Comparison of ENCODE assay signal across 19 cellular contexts in the genomic region with DNA sequence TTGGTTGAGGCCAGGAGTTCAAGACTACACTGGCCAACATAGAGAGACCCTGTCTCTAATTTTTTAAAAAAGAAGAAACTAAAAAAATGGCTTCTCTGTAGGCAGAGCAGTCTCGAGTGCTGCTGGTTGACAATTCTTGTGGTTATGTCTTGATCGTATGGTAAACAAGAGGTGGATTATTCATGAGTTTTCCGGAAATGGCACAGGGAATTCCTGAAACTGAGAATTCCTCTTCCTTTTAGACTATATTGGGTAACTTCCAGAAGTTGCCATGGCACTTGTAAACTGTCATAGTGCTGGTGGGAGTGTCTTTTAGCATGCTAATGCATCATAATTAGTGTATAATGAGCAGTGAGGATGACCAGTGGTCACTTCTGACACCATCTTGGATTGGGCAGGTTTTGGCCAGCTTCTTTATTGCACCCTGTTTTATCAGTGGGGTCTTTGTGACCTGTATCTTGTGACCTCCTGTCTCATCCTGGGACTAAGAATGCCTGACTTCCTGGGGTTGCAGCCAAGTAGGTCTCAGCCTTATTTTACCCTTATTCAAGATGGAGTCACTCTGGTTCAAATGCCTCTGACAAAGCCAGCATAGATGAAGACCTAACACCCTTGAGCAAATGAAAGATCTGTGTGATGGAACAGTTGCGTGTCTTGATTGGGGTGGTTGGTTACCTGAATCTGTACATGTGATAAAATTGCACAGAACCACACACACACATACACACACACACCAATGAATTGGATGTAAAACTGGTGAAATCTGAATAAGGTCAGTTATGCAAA. TPM values are rescaled to one million over a fixed set of nuclear protein-coding genes. Genes with fewer than 3 reads are reported as not detected.
DNase-seq lines count a peak whose midpoint lies in the region; ATAC-seq and TF ChIP-seq lines count a peak whose summit lies in the region.
"Had no signal": no experiment of that assay in that cellular context is flagged by ENCODE, and none has a peak within 500 bp of the region (broad histone marks: within the 10 kb centered on the region; RNA-seq: fewer than 3 reads in every experiment).

No MANE protein-coding gene starts in this region.

- H3K9ac ChIP-seq in PC-3 (ENCODE audit: low read length), result no peak overlapping the region

- TF ChIP-seq CTCF in right atrium auricular region (IDR thresholded peaks at IDR 0.05), result no peak
- TF ChIP-seq CTCF in PC-3 (conservative IDR thresholded peaks at IDR 0.05; ENCODE audit: low read depth, low read length), result no peak
- TF ChIP-seq CTCF in choroid plexus epithelial cell (conservative IDR thresholded peaks at IDR 0.05; ENCODE audit: low read depth, low read length), result no peak

- no peaks in the 10 kb centered on the region for H3K27me3 ChIP-seq in right atrium auricular region
- no peaks in the 10 kb centered on the region for H3K27me3 ChIP-seq in PC-3 (ENCODE audit: low read length)
- H3K27me3 ChIP-seq: MG63 had no signal

- H3K79me2 ChIP-seq in PC-3 (ENCODE audit: low read length), result no peaks in the 10 kb centered on the region

- no peaks in the 10 kb centered on the region for H3F3A ChIP-seq in PC-3 (ENCODE audit: low read length, unreplicated experiment)

- ATAC-seq in Right ventricle myocardium superior (ENCODE audit: poor library complexity) (no peak), PC-3 (peak; percentile 35)
- ATAC-seq: GM12878 had no signal

- H3K4me1 ChIP-seq in right atrium auricular region (no peaks in the 10 kb centered on the region), PC-3 (ENCODE audit: insufficient read depth, low read length) (peaks cover 27% of the 10 kb centered on the region)

- CTCF ChIA-PET in PC-3 (lab: Charles Lee), result no interaction called here

- no peaks in the 10 kb centered on the region for H3K9me2 ChIP-seq in PC-3 (replicated peaks; ENCODE audit: low read length)

- H2AFZ ChIP-seq in PC-3 (ENCODE audit: low read length), result no peak overlapping the region
- H2AFZ ChIP-seq: PC-9 had no signal

- peak; percentile 28 for DNase-seq in right atrium auricular region (ENCODE audit: low spot score)
- DNase-seq in Right ventricle myocardium superior, result no peak
- DNase-seq in PC-3, result peak; percentile 73
- DNase-seq in choroid plexus epithelial cell (ENCODE audit: low read depth), result peak; percentile 37
- no peak for DNase-seq in EL
- no peak for DNase-seq in NCI-H1436 treated with DMSO at 0.1 percent for 48 hours (lab: John Stamatoyannopoulos, UW)
- DNase-seq in activated T-cell treated with anti-CD3 and anti-CD28 coated beads, Interleukin-2, amount 50 U/mL, for 1 hour, result no peak
- no peak for DNase-seq in NCI-H2171 (lab: John Stamatoyannopoulos, UW)
- DNase-seq: GOT3, Kasumi-1, MG63, NCI-H1417, NCI-H187, NCI-H446 treated with DMSO at 0.1 percent for 48 hours, NCI-H526 treated with DMSO at 0.1 percent for 48 hours, PC-9, SIG-M5 had no signal

- no TSS peak for BruUV-seq in PC-3 (replicated peaks; lab: Mats Ljungman, UMichigan)

- no peak overlapping the region for H3K4me2 ChIP-seq in PC-3 (ENCODE audit: low read length)
- H3K4me2 ChIP-seq: PC-9 had no signal

- H4K20me1 ChIP-seq in PC-3 (ENCODE audit: low read length), result no peaks in the 10 kb centered on the region

- POLR2A ChIA-PET in PC-3 (lab: Charles Lee; ENCODE audit: unreplicated experiment), result no interaction called here

- H3K9me3 ChIP-seq in right atrium auricular region (peaks cover 0 to 7% of the 10 kb centered on the region in 2 donors), PC-3 (ENCODE audit: low read length) (no peaks in the 10 kb centered on the region)

- no peaks in the 10 kb centered on the region for H3K36me3 ChIP-seq in right atrium auricular region
- H3K36me3 ChIP-seq in PC-3 (ENCODE audit: low read depth, low read length), result no peaks in the 10 kb centered on the region

- H3K27ac ChIP-seq in right atrium auricular region (no peak overlapping the region), PC-3 (ENCODE audit: low read length) (no peak overlapping the region)
- H3K27ac ChIP-seq: PC-9, RWPE1 had no signal

- intact Hi-C loops in Right ventricle myocardium superior (cut with DNase I), result no loop called here
- intact Hi-C loops in PC-3 (cut with micrococcal nuclease), result loop anchor here (5.0 kb wide), 1 partner anchor 37 kb away; no protein-coding TSS in a partner anchor

- H3K4me3 ChIP-seq in right atrium auricular region (no peak overlapping the region), PC-3 (ENCODE audit: low read length) (no peak overlapping the region), choroid plexus epithelial cell (ENCODE audit: low read depth, low read length) (no peak overlapping the region)
- H3K4me3 ChIP-seq: GM12878, MG63, PC-9 had no signal

RNA-seq across cellular contexts. Expression of a gene that starts 30.2 kb away (rescaled TPM):
- total RNA-seq in right atrium auricular region, result 10 to 100 TPM; 55.0 to 55.3 TPM
- total RNA-seq in Right ventricle myocardium superior, result 71.8 TPM
- total RNA-seq in PC-3 (2014; rRNA removed), result 3.8 and 7.1 TPM in 2 replicates

Comparison
In these comparisons a context has a peak if more than half of its experiments do, and no peak if none do; other contexts are left out.
1. DNase-seq: peak in right atrium auricular region (single experiment), PC-3 (single experiment) and choroid plexus epithelial cell (single experiment); none in Right ventricle myocardium superior (single experiment), EL (single experiment), NCI-H1436 treated with DMSO at 0.1 percent for 48 hours (single experiment), activated T-cell treated with anti-CD3 and anti-CD28 coated beads, Interleukin-2, amount 50 U/mL, for 1 hour (single experiment) and NCI-H2171 (single experiment).